ENCODE assay signal across 25 cellular contexts in genomic region chr22:47445212-47445611, GRCh38.
"Had no signal": no experiment of that assay in that cellular context is flagged by ENCODE, and none has a peak within 500 bp of the region (broad histone marks: within the 10 kb centered on the region; RNA-seq: fewer than 3 reads in every experiment).

No MANE protein-coding gene starts in this region.

- FAIRE-seq: colon, frontal cortex, kidney had no signal

- H3K27ac Mint-ChIP-seq: memory B cell; natural killer cell treated with Interleukin-12 subunit alpha and Interleukin-12 subunit beta and Interleukin-15 and Interleukin-18, amount 100 ng/mL, for 72 hours; stimulated activated naive B cell treated with anti-CD40 and anti-IgM and Interleukin-4, amounts not matched to agents 10 μg/mL and 1 μg/mL and 100 μg/mL, for 72 hours; stimulated activated naive CD8-positive, alpha-beta T cell treated with anti-CD3 and anti-CD28 coated beads, Interleukin-15, Interleukin-2, amounts not matched to agents 100 ng/mL and 50 ng/mL, for 24 hours had no signal

- H3K27ac ChIP-seq: ovary, psoas muscle, skin epidermis, spleen, thoracic aorta, tibial nerve, upper lobe of left lung had no signal

- H3K4me3 Mint-ChIP-seq: memory B cell; naive B cell; natural killer cell treated with Interleukin-12 subunit alpha and Interleukin-12 subunit beta and Interleukin-15 and Interleukin-18, amount 100 ng/mL, for 72 hours; neural crest cell; stimulated activated naive B cell treated with anti-CD40 and anti-IgM and Interleukin-4, amounts not matched to agents 10 μg/mL and 1 μg/mL and 100 μg/mL, for 72 hours; stimulated activated naive CD8-positive, alpha-beta T cell treated with anti-CD3 and anti-CD28 coated beads, Interleukin-15, Interleukin-2, amounts not matched to agents 100 ng/mL and 50 ng/mL, for 24 hours had no signal

- H3K27me3 ChIP-seq: ovary, tibial nerve, upper lobe of left lung had no signal

- DNase-seq: dermis blood vessel endothelial cell; effector memory CD4-positive, alpha-beta T cell; erythroblast; hypothalamus; kidney; naive B cell; nucleus accumbens; posterior cingulate gyrus; psoas muscle; right cardiac atrium; spleen; stimulated activated CD4-positive, alpha-beta T cell treated with anti-CD3 and anti-CD28 coated beads, Interleukin-4, amount 100 ng/mL, for 4 hours; stimulated activated naive B cell treated with anti-CD40 and anti-IgM and Interleukin-4, amounts not matched to agents 10 μg/mL and 1 μg/mL and 100 μg/mL, for 72 hours had no signal

- H3K4me1 Mint-ChIP-seq: naive B cell; neural crest cell; stimulated activated naive B cell treated with anti-CD40 and anti-IgM and Interleukin-4, amounts not matched to agents 10 μg/mL and 1 μg/mL and 100 μg/mL, for 72 hours had no signal

- H3K36me3 ChIP-seq: ovary, spleen, thoracic aorta, tibial nerve, upper lobe of left lung had no signal

- H3K9me3 ChIP-seq: ovary, psoas muscle, thoracic aorta had no signal

- H3K4me1 ChIP-seq: psoas muscle, spleen, tibial nerve, upper lobe of left lung had no signal

- H3K4me3 ChIP-seq: lung, ovary, psoas muscle, skin epidermis, spleen, thoracic aorta, tibial nerve, upper lobe of left lung had no signal

- H3K36me3 Mint-ChIP-seq: natural killer cell treated with Interleukin-12 subunit alpha and Interleukin-12 subunit beta and Interleukin-15 and Interleukin-18, amount 100 ng/mL, for 72 hours; stimulated activated naive B cell treated with anti-CD40 and anti-IgM and Interleukin-4, amounts not matched to agents 10 μg/mL and 1 μg/mL and 100 μg/mL, for 72 hours had no signal
